ENCODE assay signal across 8 cellular contexts in genomic region chr9:21802418-21803000, GRCh38. TPM values are rescaled to one million over a fixed set of nuclear protein-coding genes. Genes with fewer than 3 reads are reported as not detected.
DNase-seq lines count a peak whose midpoint lies in the region; ATAC-seq and TF ChIP-seq lines count a peak whose summit lies in the region.

Gene MTAP, plus strand, starts transcription at chr9:21802636. Its CDS starts 113 bp downstream, at chr9:21802749.

- H3K9ac ChIP-seq in rectal smooth muscle tissue (ENCODE audit: low read length), result peak within 1 kb of the TSS; percentile 61

- ATAC-seq in HG02610 (IDR thresholded peaks at IDR 0.05; ENCODE audit: unreplicated experiment), result peak; percentile 89

- H3K4me1 ChIP-seq in rectal smooth muscle tissue (ENCODE audit: control insufficient read depth, insufficient read depth, low read length) (peaks cover 5% of the 10 kb centered on the region), uterus (peaks cover 0 to 3% of the 10 kb centered on the region in 2 donors)

- peak; percentile 56 to 81 for TF ChIP-seq POLR2A in uterus (IDR thresholded peaks at IDR 0.05)

- H3K27me3 ChIP-seq in rectal smooth muscle tissue (ENCODE audit: control insufficient read depth, insufficient read depth, low read length), result no peaks in the 10 kb centered on the region
- no peaks in the 10 kb centered on the region for H3K27me3 ChIP-seq in uterus

- no peaks in the 10 kb centered on the region for H3K9me3 ChIP-seq in uterus

- no peak for TF ChIP-seq CTCF in GM10266 (IDR thresholded peaks at IDR 0.05; ENCODE audit: control insufficient read depth, insufficient read depth, low read depth, missing control alignments)
- TF ChIP-seq CTCF in uterus (IDR thresholded peaks at IDR 0.05), result no peak

- peak; percentile 85 for DNase-seq in GM10266 (ENCODE audit: extremely low spot score)
- peak; percentile 97 for DNase-seq in NCI-H1092 treated with DMSO at 0.1 percent for 48 hours (lab: John Stamatoyannopoulos, UW)
- peak; percentile 49 to 78 (median 60) for DNase-seq in T-helper 1 cell
- peak; percentile 48 to 94 (median 85) for DNase-seq in anterior cingulate cortex (lab: John Stamatoyannopoulos, UW)
- peak; percentile 89 for DNase-seq in hepatic stellate cell (ENCODE audit: low spot score)
- peak; percentile 91 to 92 for DNase-seq in uterus

- H3K27ac ChIP-seq in rectal smooth muscle tissue (ENCODE audit: low read depth, low read length), result peak within 1 kb of the TSS; percentile 85
- H3K27ac ChIP-seq in uterus, result peak within 1 kb of the TSS; percentile 93 to 94

- H3K36me3 ChIP-seq in rectal smooth muscle tissue (ENCODE audit: control insufficient read depth, insufficient read depth, low read length) (no peaks in the 10 kb centered on the region), uterus (no peaks in the 10 kb centered on the region)

- H3K4me3 ChIP-seq in rectal smooth muscle tissue (ENCODE audit: low read length) (peak within 1 kb of the TSS; percentile 91), uterus (peak within 1 kb of the TSS; percentile 68 to 92)

- intact Hi-C loops in uterus (cut with DNase I; ENCODE audit: low total_unique reads), result loop anchor here (10.0 kb wide), 1 partner anchor 468 kb away; the partner anchor contains the start of gene KLHL9

RNA-seq across cellular contexts. Expression of gene MTAP, which starts in this region (rescaled TPM):
- 10 to 100 TPM in 3 of 4 donors, 1 to 10 TPM in 1; 3.6 to 65.8 (median 39.4) TPM for total RNA-seq in uterus

Comparison
In these comparisons a context has a peak if more than half of its experiments do, and no peak if none do; other contexts are left out.
1. Peak in every context shown above with its lines: DNase-seq, ATAC-seq, H3K4me3 ChIP-seq and H3K27ac ChIP-seq.